1 cellular context compared by ENCODE assay signal in the genomic region with DNA sequence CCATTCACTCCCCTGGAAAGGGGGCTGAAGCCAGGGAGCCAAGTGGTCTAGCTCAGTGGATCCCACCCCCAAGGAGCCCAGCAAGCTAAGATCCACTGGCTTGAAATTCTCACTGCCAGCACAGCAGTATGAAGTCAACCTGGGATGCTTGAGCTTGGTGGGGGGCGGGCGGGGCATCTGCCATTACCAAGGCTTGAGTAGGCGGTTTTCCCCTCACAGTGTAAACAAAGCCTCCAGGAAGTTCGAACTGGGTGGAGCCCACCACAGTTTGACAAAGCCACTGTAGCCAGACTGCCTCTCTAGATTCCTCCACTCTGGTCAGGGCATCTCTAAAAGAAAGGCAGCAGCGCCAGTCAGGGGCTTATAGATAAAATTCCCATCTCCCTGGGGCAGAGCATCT. TPM values are rescaled to one million over a fixed set of nuclear protein-coding genes. Genes with fewer than 3 reads are reported as not detected.
"Had no signal": no experiment of that assay in that cellular context is flagged by ENCODE, and none has a peak within 500 bp of the region (broad histone marks: within the 10 kb centered on the region; RNA-seq: fewer than 3 reads in every experiment).

No MANE protein-coding gene starts in this region.

RNA-seq across cellular contexts. Expression of a gene that starts 20.1 kb away (rescaled TPM):
- total RNA-seq: HT1080 had no signal
